ENCODE assay signal across 2 cellular contexts in the genomic region with DNA sequence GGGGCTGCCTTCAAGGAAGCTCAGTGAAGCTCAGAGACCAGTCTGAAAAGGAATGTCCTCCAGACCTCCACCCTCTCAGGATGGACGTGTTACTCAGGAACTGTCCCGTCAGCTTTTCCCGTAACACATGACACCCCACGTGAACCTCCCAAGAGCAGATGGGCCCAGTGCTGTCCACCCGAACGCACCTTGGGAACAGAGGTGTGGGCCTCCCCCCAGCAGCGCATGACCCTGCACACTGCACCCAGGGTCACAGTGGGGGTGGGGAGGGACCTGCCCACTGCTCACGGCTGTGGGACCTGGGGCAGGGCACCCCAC.
TF ChIP-seq lines count a peak whose summit lies in the region.

No MANE protein-coding gene starts in this region.

TF ChIP-seq in K562, 482 proteins besides CTCF, POLR2A, EP300 and RAD21:
- TF ChIP-seq SUPT5H (IDR thresholded peaks at IDR 0.05): peak; percentile 18; the same call in 1 of the 2 replicates
- TF ChIP-seq TARDBP (IDR thresholded peaks at IDR 0.05): no peak
- TF ChIP-seq ZNF316 (IDR thresholded peaks at IDR 0.05): 0 out of 2 replicates have a peak, but pooled peaks have one; percentile 7
- TF ChIP-seq ADNP (tag; IDR thresholded peaks at IDR 0.05): no peak
- TF ChIP-seq RBM39 (optimal IDR thresholded peaks at IDR 0.05; ENCODE audit: low read depth, low read length): no peak
- no peak for TF ChIP-seq SOX6 (IDR thresholded peaks at IDR 0.05)
- no peak for TF ChIP-seq PCBP2 (IDR thresholded peaks at IDR 0.05; ENCODE audit: low read depth, low read length, poor library complexity, severe bottlenecking)
- peak; percentile 92 for TF ChIP-seq RBM22 (IDR thresholded peaks at IDR 0.05; ENCODE audit: low read depth, low read length, poor library complexity, severe bottlenecking)
- TF ChIP-seq, protein P1, sequence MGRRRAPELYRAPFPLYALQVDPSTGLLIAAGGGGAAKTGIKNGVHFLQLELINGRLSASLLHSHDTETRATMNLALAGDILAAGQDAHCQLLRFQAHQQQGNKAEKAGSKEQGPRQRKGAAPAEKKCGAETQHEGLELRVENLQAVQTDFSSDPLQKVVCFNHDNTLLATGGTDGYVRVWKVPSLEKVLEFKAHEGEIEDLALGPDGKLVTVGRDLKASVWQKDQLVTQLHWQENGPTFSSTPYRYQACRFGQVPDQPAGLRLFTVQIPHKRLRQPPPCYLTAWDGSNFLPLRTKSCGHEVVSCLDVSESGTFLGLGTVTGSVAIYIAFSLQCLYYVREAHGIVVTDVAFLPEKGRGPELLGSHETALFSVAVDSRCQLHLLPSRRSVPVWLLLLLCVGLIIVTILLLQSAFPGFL (CRISPR knock-in tag; IDR thresholded peaks at IDR 0.05): no peak
- no peak for TF ChIP-seq MYC (IDR thresholded peaks at IDR 0.05; ENCODE audit: low read depth, low read length)
- no peak for TF ChIP-seq MYC (CRISPR knock-in tag; IDR thresholded peaks at IDR 0.05; ENCODE audit: borderline replicate concordance, low read depth)
- TF ChIP-seq ZNF766 (CRISPR knock-in tag; conservative IDR thresholded peaks at IDR 0.05): no peak
- TF ChIP-seq ZNF274 (IDR thresholded peaks at IDR 0.05; ENCODE audit: borderline replicate concordance, low read depth, low read length): no peak
- TF ChIP-seq, protein P2, sequence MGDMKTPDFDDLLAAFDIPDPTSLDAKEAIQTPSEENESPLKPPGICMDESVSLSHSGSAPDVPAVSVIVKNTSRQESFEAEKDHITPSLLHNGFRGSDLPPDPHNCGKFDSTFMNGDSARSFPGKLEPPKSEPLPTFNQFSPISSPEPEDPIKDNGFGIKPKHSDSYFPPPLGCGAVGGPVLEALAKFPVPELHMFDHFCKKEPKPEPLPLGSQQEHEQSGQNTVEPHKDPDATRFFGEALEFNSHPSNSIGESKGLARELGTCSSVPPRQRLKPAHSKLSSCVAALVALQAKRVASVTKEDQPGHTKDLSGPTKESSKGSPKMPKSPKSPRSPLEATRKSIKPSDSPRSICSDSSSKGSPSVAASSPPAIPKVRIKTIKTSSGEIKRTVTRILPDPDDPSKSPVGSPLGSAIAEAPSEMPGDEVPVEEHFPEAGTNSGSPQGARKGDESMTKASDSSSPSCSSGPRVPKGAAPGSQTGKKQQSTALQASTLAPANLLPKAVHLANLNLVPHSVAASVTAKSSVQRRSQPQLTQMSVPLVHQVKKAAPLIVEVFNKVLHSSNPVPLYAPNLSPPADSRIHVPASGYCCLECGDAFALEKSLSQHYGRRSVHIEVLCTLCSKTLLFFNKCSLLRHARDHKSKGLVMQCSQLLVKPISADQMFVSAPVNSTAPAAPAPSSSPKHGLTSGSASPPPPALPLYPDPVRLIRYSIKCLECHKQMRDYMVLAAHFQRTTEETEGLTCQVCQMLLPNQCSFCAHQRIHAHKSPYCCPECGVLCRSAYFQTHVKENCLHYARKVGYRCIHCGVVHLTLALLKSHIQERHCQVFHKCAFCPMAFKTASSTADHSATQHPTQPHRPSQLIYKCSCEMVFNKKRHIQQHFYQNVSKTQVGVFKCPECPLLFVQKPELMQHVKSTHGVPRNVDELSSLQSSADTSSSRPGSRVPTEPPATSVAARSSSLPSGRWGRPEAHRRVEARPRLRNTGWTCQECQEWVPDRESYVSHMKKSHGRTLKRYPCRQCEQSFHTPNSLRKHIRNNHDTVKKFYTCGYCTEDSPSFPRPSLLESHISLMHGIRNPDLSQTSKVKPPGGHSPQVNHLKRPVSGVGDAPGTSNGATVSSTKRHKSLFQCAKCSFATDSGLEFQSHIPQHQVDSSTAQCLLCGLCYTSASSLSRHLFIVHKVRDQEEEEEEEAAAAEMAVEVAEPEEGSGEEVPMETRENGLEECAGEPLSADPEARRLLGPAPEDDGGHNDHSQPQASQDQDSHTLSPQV (IDR thresholded peaks at IDR 0.05): no peak
- TF ChIP-seq ATF7 (IDR thresholded peaks at IDR 0.05): no peak
- TF ChIP-seq POLR2H (tag; IDR thresholded peaks at IDR 0.05; ENCODE audit: low read depth): no peak
- TF ChIP-seq POLR2G (IDR thresholded peaks at IDR 0.05; ENCODE audit: low read depth, low read length): peak; percentile 39; the same call in 1 of the 2 replicates
TF ChIP-seq in K562: peak in this region for 4.

TF ChIP-seq in liver, 16 proteins besides CTCF, POLR2A, EP300 and RAD21:
- peak in 1 of 2 donors; percentile 17 for TF ChIP-seq HNF4A (conservative IDR thresholded peaks at IDR 0.05)
- peak in 1 of 2 donors; percentile 56 for TF ChIP-seq RXRA (IDR thresholded peaks at IDR 0.05)
- TF ChIP-seq, protein P3, sequence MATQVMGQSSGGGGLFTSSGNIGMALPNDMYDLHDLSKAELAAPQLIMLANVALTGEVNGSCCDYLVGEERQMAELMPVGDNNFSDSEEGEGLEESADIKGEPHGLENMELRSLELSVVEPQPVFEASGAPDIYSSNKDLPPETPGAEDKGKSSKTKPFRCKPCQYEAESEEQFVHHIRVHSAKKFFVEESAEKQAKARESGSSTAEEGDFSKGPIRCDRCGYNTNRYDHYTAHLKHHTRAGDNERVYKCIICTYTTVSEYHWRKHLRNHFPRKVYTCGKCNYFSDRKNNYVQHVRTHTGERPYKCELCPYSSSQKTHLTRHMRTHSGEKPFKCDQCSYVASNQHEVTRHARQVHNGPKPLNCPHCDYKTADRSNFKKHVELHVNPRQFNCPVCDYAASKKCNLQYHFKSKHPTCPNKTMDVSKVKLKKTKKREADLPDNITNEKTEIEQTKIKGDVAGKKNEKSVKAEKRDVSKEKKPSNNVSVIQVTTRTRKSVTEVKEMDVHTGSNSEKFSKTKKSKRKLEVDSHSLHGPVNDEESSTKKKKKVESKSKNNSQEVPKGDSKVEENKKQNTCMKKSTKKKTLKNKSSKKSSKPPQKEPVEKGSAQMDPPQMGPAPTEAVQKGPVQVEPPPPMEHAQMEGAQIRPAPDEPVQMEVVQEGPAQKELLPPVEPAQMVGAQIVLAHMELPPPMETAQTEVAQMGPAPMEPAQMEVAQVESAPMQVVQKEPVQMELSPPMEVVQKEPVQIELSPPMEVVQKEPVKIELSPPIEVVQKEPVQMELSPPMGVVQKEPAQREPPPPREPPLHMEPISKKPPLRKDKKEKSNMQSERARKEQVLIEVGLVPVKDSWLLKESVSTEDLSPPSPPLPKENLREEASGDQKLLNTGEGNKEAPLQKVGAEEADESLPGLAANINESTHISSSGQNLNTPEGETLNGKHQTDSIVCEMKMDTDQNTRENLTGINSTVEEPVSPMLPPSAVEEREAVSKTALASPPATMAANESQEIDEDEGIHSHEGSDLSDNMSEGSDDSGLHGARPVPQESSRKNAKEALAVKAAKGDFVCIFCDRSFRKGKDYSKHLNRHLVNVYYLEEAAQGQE (IDR thresholded peaks at IDR 0.05): no peak
- no peak for TF ChIP-seq HNF4G (IDR thresholded peaks at IDR 0.05)
- no peak for TF ChIP-seq EGR1 (IDR thresholded peaks at IDR 0.05; ENCODE audit: low read depth in 2 of 2)
- no peak for TF ChIP-seq NR2F2 (IDR thresholded peaks at IDR 0.05)
